Comparison of ENCODE assay signal across 1 cellular context in the genomic region with DNA sequence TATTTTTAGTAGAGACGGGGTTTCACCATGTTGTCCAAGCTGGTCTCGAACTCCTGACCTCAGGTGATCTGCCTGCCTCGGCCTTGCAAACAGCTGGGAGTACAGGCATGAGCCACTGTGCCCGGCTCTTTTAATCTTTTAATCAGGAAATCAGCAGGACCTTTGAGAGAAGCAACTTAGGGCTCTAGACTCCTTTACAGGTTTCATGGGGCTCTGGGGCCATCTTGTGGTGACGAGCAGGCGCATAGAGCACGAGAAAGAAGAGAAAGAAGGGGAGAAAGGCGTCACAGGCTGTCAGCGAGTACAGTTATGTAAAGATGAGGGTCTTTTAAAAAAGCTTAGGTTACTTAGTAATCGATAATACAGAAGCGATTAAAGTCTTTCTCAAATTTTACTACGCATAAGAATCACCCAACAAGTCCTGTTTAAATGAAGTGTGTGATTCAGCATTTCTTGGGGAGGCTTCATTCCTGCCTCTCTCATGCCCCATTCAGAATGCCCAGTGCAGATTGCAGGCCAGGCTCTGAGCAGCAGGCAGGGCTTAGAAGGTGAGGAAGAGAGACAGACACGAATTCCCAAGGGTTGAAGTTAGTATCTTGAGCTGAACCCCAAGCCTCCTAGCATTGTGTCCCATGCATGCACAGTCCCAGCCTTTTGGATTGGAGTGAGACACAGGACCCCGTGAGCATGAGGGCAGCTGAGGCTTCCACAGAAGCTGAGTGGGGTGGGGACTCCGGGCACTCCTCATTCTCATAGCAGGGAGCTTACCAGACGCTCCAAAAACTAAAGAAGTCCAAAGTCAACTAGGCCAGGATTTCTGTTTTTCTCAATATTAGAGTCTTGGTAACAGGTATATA.
TF ChIP-seq lines count a peak whose summit lies in the region.

No MANE protein-coding gene starts in this region.

TF ChIP-seq in SK-N-SH, 30 proteins besides CTCF, POLR2A, EP300 and RAD21 (continued from another document):
- TF ChIP-seq, protein P1, sequence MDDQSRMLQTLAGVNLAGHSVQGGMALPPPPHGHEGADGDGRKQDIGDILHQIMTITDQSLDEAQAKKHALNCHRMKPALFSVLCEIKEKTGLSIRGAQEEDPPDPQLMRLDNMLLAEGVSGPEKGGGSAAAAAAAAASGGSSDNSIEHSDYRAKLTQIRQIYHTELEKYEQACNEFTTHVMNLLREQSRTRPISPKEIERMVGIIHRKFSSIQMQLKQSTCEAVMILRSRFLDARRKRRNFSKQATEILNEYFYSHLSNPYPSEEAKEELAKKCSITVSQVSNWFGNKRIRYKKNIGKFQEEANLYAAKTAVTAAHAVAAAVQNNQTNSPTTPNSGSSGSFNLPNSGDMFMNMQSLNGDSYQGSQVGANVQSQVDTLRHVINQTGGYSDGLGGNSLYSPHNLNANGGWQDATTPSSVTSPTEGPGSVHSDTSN (IDR thresholded peaks at IDR 0.05) = no peak
- TF ChIP-seq TAF1 (IDR thresholded peaks at IDR 0.05; ENCODE audit: borderline replicate concordance, low read depth, low read length) (no peak), CHD2 (IDR thresholded peaks at IDR 0.05; ENCODE audit: low read length, partially characterized antibody) (no peak), FOXJ3 (CRISPR knock-in tag; IDR thresholded peaks at IDR 0.05) (no peak), ELF1 (IDR thresholded peaks at IDR 0.05) (no peak), NFIC (IDR thresholded peaks at IDR 0.05; ENCODE audit: borderline replicate concordance) (no peak), MXI1 (IDR thresholded peaks at IDR 0.05; ENCODE audit: low read depth, low read length) (no peak), SMC3 (IDR thresholded peaks at IDR 0.05; ENCODE audit: low read depth, low read length) (peak; percentile 90)
- TF ChIP-seq, protein P2, sequence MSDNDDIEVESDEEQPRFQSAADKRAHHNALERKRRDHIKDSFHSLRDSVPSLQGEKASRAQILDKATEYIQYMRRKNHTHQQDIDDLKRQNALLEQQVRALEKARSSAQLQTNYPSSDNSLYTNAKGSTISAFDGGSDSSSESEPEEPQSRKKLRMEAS (IDR thresholded peaks at IDR 0.05; ENCODE audit: low read depth) = no peak
- TF ChIP-seq, protein P3, sequence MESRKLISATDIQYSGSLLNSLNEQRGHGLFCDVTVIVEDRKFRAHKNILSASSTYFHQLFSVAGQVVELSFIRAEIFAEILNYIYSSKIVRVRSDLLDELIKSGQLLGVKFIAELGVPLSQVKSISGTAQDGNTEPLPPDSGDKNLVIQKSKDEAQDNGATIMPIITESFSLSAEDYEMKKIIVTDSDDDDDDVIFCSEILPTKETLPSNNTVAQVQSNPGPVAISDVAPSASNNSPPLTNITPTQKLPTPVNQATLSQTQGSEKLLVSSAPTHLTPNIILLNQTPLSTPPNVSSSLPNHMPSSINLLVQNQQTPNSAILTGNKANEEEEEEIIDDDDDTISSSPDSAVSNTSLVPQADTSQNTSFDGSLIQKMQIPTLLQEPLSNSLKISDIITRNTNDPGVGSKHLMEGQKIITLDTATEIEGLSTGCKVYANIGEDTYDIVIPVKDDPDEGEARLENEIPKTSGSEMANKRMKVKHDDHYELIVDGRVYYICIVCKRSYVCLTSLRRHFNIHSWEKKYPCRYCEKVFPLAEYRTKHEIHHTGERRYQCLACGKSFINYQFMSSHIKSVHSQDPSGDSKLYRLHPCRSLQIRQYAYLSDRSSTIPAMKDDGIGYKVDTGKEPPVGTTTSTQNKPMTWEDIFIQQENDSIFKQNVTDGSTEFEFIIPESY (IDR thresholded peaks at IDR 0.05; ENCODE audit: borderline replicate concordance, low read depth) = no peak
